In the genomic region with DNA sequence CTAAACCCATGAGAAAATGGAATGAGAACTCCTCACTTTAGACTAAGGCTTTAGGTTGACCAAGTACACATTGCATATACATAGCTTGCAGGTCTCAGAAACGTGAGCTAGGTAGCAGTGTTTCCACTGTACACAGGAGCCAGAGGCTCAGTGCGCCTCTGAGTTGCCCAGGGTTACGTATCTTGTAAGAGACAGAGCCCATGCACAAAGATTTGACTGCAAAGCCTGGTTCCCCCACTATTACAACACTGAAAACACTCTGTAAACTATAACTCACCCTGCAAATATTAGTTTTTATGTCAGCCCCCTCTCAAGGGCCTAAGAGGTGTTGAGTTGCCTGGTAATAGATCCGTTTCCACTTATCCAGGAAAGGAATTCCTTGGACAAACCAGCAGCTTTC, we compare ENCODE assay signal across 18 cellular contexts. TPM values are rescaled to one million over a fixed set of nuclear protein-coding genes. Genes with fewer than 3 reads are reported as not detected.
DNase-seq lines count a peak whose midpoint lies in the region; ATAC-seq and TF ChIP-seq lines count a peak whose summit lies in the region.
"Had no signal": no experiment of that assay in that cellular context is flagged by ENCODE, and none has a peak within 500 bp of the region (broad histone marks: within the 10 kb centered on the region; RNA-seq: fewer than 3 reads in every experiment).

No MANE protein-coding gene starts in this region.

- no peak overlapping the region for H3K27ac ChIP-seq in right cardiac atrium (ENCODE audit: low read length)
- peak overlapping the region; percentile 66 for H3K27ac ChIP-seq in upper lobe of right lung
- H3K27ac ChIP-seq: esophagus squamous epithelium, right atrium auricular region had no signal

- no peaks in the 10 kb centered on the region for H3K36me3 ChIP-seq in upper lobe of right lung
- H3K36me3 ChIP-seq: esophagus squamous epithelium, right atrium auricular region had no signal

- H3K9me3 ChIP-seq in right cardiac atrium (ENCODE audit: control insufficient read depth, low read length) = no peaks in the 10 kb centered on the region
- no peaks in the 10 kb centered on the region for H3K9me3 ChIP-seq in upper lobe of right lung
- H3K9me3 ChIP-seq: esophagus squamous epithelium, right atrium auricular region had no signal

- peaks cover 6% of the 10 kb centered on the region for H3K4me1 ChIP-seq in right cardiac atrium (ENCODE audit: control insufficient read depth, insufficient read depth, low read length)
- H3K4me1 ChIP-seq in upper lobe of right lung = peaks cover 17% of the 10 kb centered on the region
- H3K4me1 ChIP-seq: esophagus squamous epithelium had no signal

- DNase-seq in Right ventricle myocardium superior (no peak), right cardiac atrium (no peak), NCI-H510A (lab: John Stamatoyannopoulos, UW) (peak; percentile 15), islet precursor cell (peak; percentile 33), upper lobe of right lung (no peak), KG1 (lab: John Stamatoyannopoulos, UW) (no peak)
- DNase-seq: activated B cell treated with CpG ODN at 0.5 μM for 24 hours; activated effector memory CD4-positive, alpha-beta T cell treated with Interleukin-2 at 50 U/mL for 16 hours; caudate nucleus; EL; esophagus squamous epithelium; glutamatergic neuron; IMR-90; NCI-H2227 treated with DMSO at 0.1 percent for 48 hours; NK-92 treated with Interleukin-12 subunit alpha and Interleukin-12 subunit beta, amount 100 ng/mL, for 24 hours had no signal

- intact Hi-C loops in Right ventricle myocardium superior (cut with DNase I) (no loop called here), right cardiac atrium (cut with DNase I) (no loop called here), upper lobe of right lung (cut with DNase I) (no loop called here)

- 68% methylated on average over 4 of the region's 4 CpGs for WGBS in right cardiac atrium

- no peak for TF ChIP-seq CTCF in upper lobe of right lung (IDR thresholded peaks at IDR 0.05)

- peak; percentile 9 for ATAC-seq in Right ventricle myocardium superior (ENCODE audit: poor library complexity)
- no peak for ATAC-seq in right cardiac atrium
- peak; percentile 64 for ATAC-seq in upper lobe of right lung
- no peak for ATAC-seq in HG03135 (IDR thresholded peaks at IDR 0.05; ENCODE audit: unreplicated experiment)
- ATAC-seq in GM19397 (IDR thresholded peaks at IDR 0.05; ENCODE audit: unreplicated experiment) = no peak

- H3K27me3 ChIP-seq in right cardiac atrium (ENCODE audit: control insufficient read depth, insufficient read depth) (no peaks in the 10 kb centered on the region), upper lobe of right lung (no peaks in the 10 kb centered on the region)
- H3K27me3 ChIP-seq: right atrium auricular region had no signal

- H3K4me3 ChIP-seq in right cardiac atrium (ENCODE audit: low read length) (no peak overlapping the region), upper lobe of right lung (no peak overlapping the region)
- H3K4me3 ChIP-seq: esophagus squamous epithelium, right atrium auricular region had no signal

RNA-seq across cellular contexts. Expression of gene TENT5C, which starts 25.5 kb away (rescaled TPM):
- total RNA-seq in Right ventricle myocardium superior = 18.7 TPM
- 10 to 100 TPM; 20.4 to 33.1 (median 31.7) TPM for total RNA-seq in right cardiac atrium
- polyA plus RNA-seq in right cardiac atrium = 9.5 TPM
- 13.7 TPM for total RNA-seq in upper lobe of right lung

Comparison
In these comparisons a context has a peak if more than half of its experiments do, and no peak if none do; other contexts are left out.
1. ATAC-seq: peak in Right ventricle myocardium superior (single experiment) and upper lobe of right lung (single experiment); none in right cardiac atrium (0 of 2), HG03135 (single experiment) and GM19397 (single experiment).
2. DNase-seq: peak in NCI-H510A (single experiment) and islet precursor cell (single experiment); none in Right ventricle myocardium superior (single experiment), right cardiac atrium (0 of 3), upper lobe of right lung (single experiment) and KG1 (single experiment).